ENCODE assay signal across 18 cellular contexts in the genomic region with DNA sequence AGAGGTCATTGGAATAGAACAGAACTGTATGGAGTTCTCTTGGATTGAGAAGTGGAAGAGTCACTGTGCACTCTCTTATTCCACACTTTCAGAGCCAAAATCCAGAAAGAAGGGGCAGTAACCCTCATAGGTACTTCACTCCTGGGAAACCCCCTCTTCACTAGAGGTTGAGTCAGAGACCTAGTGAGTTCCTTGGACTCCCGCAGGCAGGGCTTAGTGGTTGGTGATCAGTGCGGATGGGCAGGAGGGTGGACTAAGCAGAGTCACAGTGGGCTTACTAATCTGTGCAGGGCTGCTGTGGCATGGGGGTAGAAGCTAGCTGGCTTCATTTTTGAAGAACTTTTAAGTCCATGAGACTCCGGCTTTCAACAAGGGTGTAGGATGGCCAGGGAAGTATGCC.
DNase-seq lines count a peak whose midpoint lies in the region; FAIRE-seq and TF ChIP-seq lines count a peak whose summit lies in the region.
"Had no signal": no experiment of that assay in that cellular context is flagged by ENCODE, and none has a peak within 500 bp of the region (broad histone marks: within the 10 kb centered on the region; RNA-seq: fewer than 3 reads in every experiment).

No MANE protein-coding gene starts in this region.

- peaks cover 8% of the 10 kb centered on the region for H3K27me3 Mint-ChIP-seq in activated naive CD4-positive, alpha-beta T cell treated with anti-CD3 and anti-CD28 coated beads, Interleukin-2, amount 10 ng/mL, durations not matched to agents 7 days and 5 days
- H3K27me3 Mint-ChIP-seq in endodermal cell (ENCODE audit: insufficient read depth): peaks cover 24% of the 10 kb centered on the region

- H4K20me1 ChIP-seq in Karpas-422 (ENCODE audit: insufficient read depth, low read depth, low read length): no peaks in the 10 kb centered on the region

- H3K4me1 ChIP-seq in kidney (ENCODE audit: control insufficient read depth in 1 of 2, insufficient read depth in 1 of 2, low read depth in 1 of 2, low read length in 2 of 2) (peaks cover 7 to 11% of the 10 kb centered on the region in 2 donors), Karpas-422 (ENCODE audit: low read length) (no peaks in the 10 kb centered on the region), endodermal cell (ENCODE audit: control insufficient read depth, insufficient read depth, low read length) (no peaks in the 10 kb centered on the region)
- H3K4me1 ChIP-seq: Caco-2, HAP-1 had no signal

- H3K27ac ChIP-seq in kidney (ENCODE audit: low read depth in 2 of 2, low read length in 2 of 2) (no peak overlapping the region), Karpas-422 (ENCODE audit: low read length) (no peak overlapping the region), endodermal cell (ENCODE audit: low read depth, low read length) (no peak overlapping the region)

- H3K4me3 ChIP-seq in kidney (ENCODE audit: low read length in 2 of 2) (no peak overlapping the region), Karpas-422 (ENCODE audit: low read length) (no peak overlapping the region), endodermal cell (ENCODE audit: low read length) (no peak overlapping the region)
- H3K4me3 ChIP-seq: HAP-1 had no signal

- intact Hi-C loops in kidney (cut with DNase I): no loop called here

- H3K79me2 ChIP-seq in Karpas-422 (ENCODE audit: low read length): no peaks in the 10 kb centered on the region

- H3K9ac ChIP-seq in kidney (ENCODE audit: low read length in 2 of 2) (no peak overlapping the region), Karpas-422 (ENCODE audit: low read length) (no peak overlapping the region), endodermal cell (ENCODE audit: extremely low read depth, low read length, poor library complexity, severe bottlenecking) (no peak overlapping the region)

- no peak for FAIRE-seq in kidney (lab: Jason Lieb, UNC)
- FAIRE-seq: A204.1, GM18507, HepG2, HTR-8/SVneo had no signal

- no peaks in the 10 kb centered on the region for H3K9me3 Mint-ChIP-seq in activated naive CD4-positive, alpha-beta T cell treated with anti-CD3 and anti-CD28 coated beads, Interleukin-2, amount 10 ng/mL, durations not matched to agents 7 days and 5 days
- no peaks in the 10 kb centered on the region for H3K9me3 Mint-ChIP-seq in endodermal cell
- H3K9me3 Mint-ChIP-seq: CD8-positive, alpha-beta memory T cell had no signal

- H3K9me3 ChIP-seq in kidney (ENCODE audit: control insufficient read depth in 1 of 2, low read length in 2 of 2): no peaks in the 10 kb centered on the region
- no peaks in the 10 kb centered on the region for H3K9me3 ChIP-seq in Karpas-422 (ENCODE audit: low read length)
- no peaks in the 10 kb centered on the region for H3K9me3 ChIP-seq in endodermal cell (ENCODE audit: control insufficient read depth, low read length)
- H3K9me3 ChIP-seq: Caco-2, HAP-1 had no signal

- TF ChIP-seq CTCF in kidney (IDR thresholded peaks at IDR 0.05; ENCODE audit: borderline replicate concordance, extremely low read depth, insufficient read depth) (no peak), endodermal cell (conservative IDR thresholded peaks at IDR 0.05) (no peak)

- no peak overlapping the region for H2AFZ ChIP-seq in Karpas-422 (ENCODE audit: low read length)

- peak overlapping the region; percentile 22 for H3K27ac Mint-ChIP-seq in activated naive CD4-positive, alpha-beta T cell treated with anti-CD3 and anti-CD28 coated beads, Interleukin-2, amount 10 ng/mL, durations not matched to agents 7 days and 5 days
- no peak overlapping the region for H3K27ac Mint-ChIP-seq in endodermal cell
- H3K27ac Mint-ChIP-seq: CD14-positive monocyte, HFFc6 had no signal

- no peaks in the 10 kb centered on the region for H3K9me2 ChIP-seq in Karpas-422 (replicated peaks; ENCODE audit: insufficient read depth, low read length)

- H3K27me3 ChIP-seq in Karpas-422 (ENCODE audit: low read length): no peaks in the 10 kb centered on the region; the same call in 1 of the 2 replicates
- no peaks in the 10 kb centered on the region for H3K27me3 ChIP-seq in endodermal cell (ENCODE audit: control insufficient read depth, insufficient read depth, low read length, poor library complexity, severe bottlenecking)

- H3K4me2 ChIP-seq in Karpas-422 (ENCODE audit: low read depth, low read length, poor library complexity, severe bottlenecking): no peak overlapping the region

- 62% methylated on average over 3 of the region's 3 CpGs; no CpG with 5 or more reads in 1 of the 2 experiments for WGBS in endodermal cell (ENCODE audit: insufficient coverage in 1 of 2, insufficient read length in 1 of 2), 2 experiments

- H3K4me3 Mint-ChIP-seq in activated naive CD4-positive, alpha-beta T cell treated with anti-CD3 and anti-CD28 coated beads, Interleukin-2, amount 10 ng/mL, durations not matched to agents 7 days and 5 days: no peak overlapping the region
- no peak overlapping the region for H3K4me3 Mint-ChIP-seq in endodermal cell
- H3K4me3 Mint-ChIP-seq: CD14-positive monocyte; CD8-positive, alpha-beta memory T cell; HFFc6 had no signal

- H3K36me3 Mint-ChIP-seq in activated naive CD4-positive, alpha-beta T cell treated with anti-CD3 and anti-CD28 coated beads, Interleukin-2, amount 10 ng/mL, durations not matched to agents 7 days and 5 days: peaks cover 4% of the 10 kb centered on the region
- H3K36me3 Mint-ChIP-seq in endodermal cell (ENCODE audit: low read depth): no peaks in the 10 kb centered on the region
- H3K36me3 Mint-ChIP-seq: CD14-positive monocyte; CD8-positive, alpha-beta memory T cell had no signal

- DNase-seq in activated naive CD4-positive, alpha-beta T cell treated with anti-CD3 and anti-CD28 coated beads, Interleukin-2, amount 10 ng/mL, durations not matched to agents 7 days and 5 days: no peak
- DNase-seq in activated naive CD4-positive, alpha-beta T cell treated with Interleukin-2 at 50 U/mL for 16 hours: no peak
- peak; percentile 41 for DNase-seq in HK-2 (ENCODE audit: unreplicated experiment)
- DNase-seq in kidney: peak; percentile 13
- no peak for DNase-seq in dedifferentiated amniotic fluid mesenchymal stem cell (ENCODE audit: extremely low spot score)
- DNase-seq in Karpas-422: no peak
- DNase-seq in endodermal cell: no peak
- DNase-seq: Caco-2; CD8-positive, alpha-beta memory T cell; DND-41; GOT3; HFFc6 had no signal

- CTCF ChIA-PET in activated naive CD4-positive, alpha-beta T cell treated with anti-CD3 and anti-CD28 coated beads, Interleukin-2, amount 10 ng/mL, durations not matched to agents 7 days and 5 days (lab: Charles Lee): no interaction called here

- H3K36me3 ChIP-seq in kidney (ENCODE audit: control insufficient read depth in 1 of 2, insufficient read depth in 2 of 2, low read length in 2 of 2) (no peaks in the 10 kb centered on the region), Karpas-422 (ENCODE audit: insufficient read depth, low read length) (no peaks in the 10 kb centered on the region), endodermal cell (ENCODE audit: control insufficient read depth, insufficient read depth, low read length) (no peaks in the 10 kb centered on the region)
- H3K36me3 ChIP-seq: HAP-1 had no signal

- H3K4me1 Mint-ChIP-seq in activated naive CD4-positive, alpha-beta T cell treated with anti-CD3 and anti-CD28 coated beads, Interleukin-2, amount 10 ng/mL, durations not matched to agents 7 days and 5 days: peaks cover 76% of the 10 kb centered on the region
- peaks cover 11% of the 10 kb centered on the region for H3K4me1 Mint-ChIP-seq in endodermal cell

Comparison
In these comparisons a context has a peak if more than half of its experiments do, and no peak if none do; other contexts are left out.
1. DNase-seq: peak in HK-2 (single experiment) and kidney (single experiment); none in activated naive CD4-positive, alpha-beta T cell treated with anti-CD3 and anti-CD28 coated beads, Interleukin-2, amount 10 ng/mL, durations not matched to agents 7 days and 5 days (single experiment), activated naive CD4-positive, alpha-beta T cell treated with Interleukin-2 at 50 U/mL for 16 hours (single experiment), dedifferentiated amniotic fluid mesenchymal stem cell (single experiment), Karpas-422 (single experiment) and endodermal cell (single experiment).